8 cellular contexts compared by ENCODE assay signal in genomic region chr20:36847009-36847709, GRCh38. TPM values are rescaled to one million over a fixed set of nuclear protein-coding genes. Genes with fewer than 3 reads are reported as not detected.
A peak's percentile ranks its signal among the peaks of the same experiment; 100 is the strongest.
DNase-seq lines count a peak whose midpoint lies in the region; TF ChIP-seq lines count a peak whose summit lies in the region.

No MANE protein-coding gene starts in this region.

- H3K4me2 ChIP-seq in mesendoderm (ENCODE audit: low read length): no peak overlapping the region

- H3K18ac ChIP-seq in mesendoderm (ENCODE audit: low read length): no peak overlapping the region

- H3K27ac ChIP-seq in mesendoderm (ENCODE audit: low read depth, low read length): no peak overlapping the region
- peak overlapping the region; percentile 89 to 96 for H3K27ac ChIP-seq in tibial artery

- no peak overlapping the region for H2AK5ac ChIP-seq in mesendoderm (ENCODE audit: low read length)

- no peaks in the 10 kb centered on the region for H3K9me3 Mint-ChIP-seq in dendritic cell treated with granulocyte-macrophage colony-stimulating factor and Interleukin-4, amounts not matched to agents 40 ng/mL and 50 ng/mL, for 4 days

- H3K36me3 Mint-ChIP-seq in dendritic cell treated with granulocyte-macrophage colony-stimulating factor and Interleukin-4, amounts not matched to agents 40 ng/mL and 50 ng/mL, for 4 days (ENCODE audit: low read depth): peaks cover 25% of the 10 kb centered on the region

- H3K27me3 ChIP-seq in mesendoderm (ENCODE audit: insufficient read depth, low read length, poor library complexity): no peaks in the 10 kb centered on the region
- H3K27me3 ChIP-seq in tibial artery: no peaks in the 10 kb centered on the region

- H3K27ac Mint-ChIP-seq in dendritic cell treated with granulocyte-macrophage colony-stimulating factor and Interleukin-4, amounts not matched to agents 40 ng/mL and 50 ng/mL, for 4 days: peak overlapping the region; percentile 37

- no peaks in the 10 kb centered on the region for H3K9me3 ChIP-seq in tibial artery

- peak; percentile 77 to 91 for DNase-seq in NCI-H524 (lab: John Stamatoyannopoulos, UW)
- peak; percentile 81 for DNase-seq in mesendoderm
- DNase-seq in tibial artery: peak; percentile 89 to 97
- DNase-seq in COLO668 (lab: John Stamatoyannopoulos, UW; ENCODE audit: unreplicated experiment): no peak
- DNase-seq in SIG-M5 treated with dmso at 0.1 percent for 504 hours (lab: John Stamatoyannopoulos, UW; ENCODE audit: unreplicated experiment): no peak
- no peak for DNase-seq in SKM-1 (lab: John Stamatoyannopoulos, UW; ENCODE audit: unreplicated experiment)
- DNase-seq in NCI-H510A (lab: John Stamatoyannopoulos, UW): no peak

- H2BK5ac ChIP-seq in mesendoderm (ENCODE audit: low read length): no peak overlapping the region

- H3K79me1 ChIP-seq in mesendoderm (ENCODE audit: low read length): peaks cover 13% of the 10 kb centered on the region

- no peaks in the 10 kb centered on the region for H3K27me3 Mint-ChIP-seq in dendritic cell treated with granulocyte-macrophage colony-stimulating factor and Interleukin-4, amounts not matched to agents 40 ng/mL and 50 ng/mL, for 4 days

- H2BK120ac ChIP-seq in mesendoderm (ENCODE audit: low read depth, low read length): no peak overlapping the region

- no peak overlapping the region for H3K23ac ChIP-seq in mesendoderm (ENCODE audit: low read length)

- H3K36me3 ChIP-seq in mesendoderm (ENCODE audit: control insufficient read depth, insufficient read depth, low read length) (no peaks in the 10 kb centered on the region), tibial artery (no peaks in the 10 kb centered on the region)

- H3K79me2 ChIP-seq in mesendoderm (ENCODE audit: control insufficient read depth, insufficient read depth, low read length): peaks cover 3% of the 10 kb centered on the region

- H3K4me1 ChIP-seq in mesendoderm (ENCODE audit: control insufficient read depth, low read depth, low read length) (peaks cover 2% of the 10 kb centered on the region), tibial artery (peaks cover 15 to 88% (median 70%) of the 10 kb centered on the region in 4 donors)

- H3K4me3 ChIP-seq in mesendoderm (ENCODE audit: low read length): no peak overlapping the region
- no peak overlapping the region for H3K4me3 ChIP-seq in tibial artery

- no CpG with 5 or more reads among the region's 18 CpGs for WGBS in mesendoderm (ENCODE audit: extremely low coverage, insufficient coverage, low lambda C conversion rate)

- H3K9ac ChIP-seq in mesendoderm (ENCODE audit: low read length): no peak overlapping the region

- H4K5ac ChIP-seq in mesendoderm (ENCODE audit: low read length): no peak overlapping the region

- no peak overlapping the region for H2BK15ac ChIP-seq in mesendoderm (replicated peaks; ENCODE audit: low read depth)

- peaks cover 76% of the 10 kb centered on the region for H3K4me1 Mint-ChIP-seq in dendritic cell treated with granulocyte-macrophage colony-stimulating factor and Interleukin-4, amounts not matched to agents 40 ng/mL and 50 ng/mL, for 4 days (ENCODE audit: low read depth)

- no peak overlapping the region for H3K4me3 Mint-ChIP-seq in dendritic cell treated with granulocyte-macrophage colony-stimulating factor and Interleukin-4, amounts not matched to agents 40 ng/mL and 50 ng/mL, for 4 days

- H3K4ac ChIP-seq in mesendoderm (ENCODE audit: low read depth, low read length): no peak overlapping the region

- intact Hi-C loops in dendritic cell treated with granulocyte-macrophage colony-stimulating factor and Interleukin-4, amounts not matched to agents 40 ng/mL and 50 ng/mL, for 4 days (cut with micrococcal nuclease): no loop called here
- intact Hi-C loops in tibial artery (cut with DNase I; ENCODE audit: low total_unique reads): no loop called here

- no peak overlapping the region for H4K8ac ChIP-seq in mesendoderm (ENCODE audit: low read depth, low read length)

- TF ChIP-seq CTCF in tibial artery (IDR thresholded peaks at IDR 0.05): no peak

- H3K56ac ChIP-seq in mesendoderm (ENCODE audit: low read length): no peak overlapping the region

RNA-seq across cellular contexts. Expression of gene TLDC2, which starts 28.8 kb away (rescaled TPM):
- 0.17 TPM for polyA plus RNA-seq in mesendoderm (2013, experiment 1 of 2)
- polyA plus RNA-seq in mesendoderm (2013, experiment 2 of 2): 0.20 TPM

Comparison
In these comparisons a context has a peak if more than half of its experiments do, and no peak if none do; other contexts are left out.
1. DNase-seq: peak in NCI-H524 (2 of 2), mesendoderm (single experiment) and tibial artery (2 of 2); none in COLO668 (single experiment), SIG-M5 treated with dmso at 0.1 percent for 504 hours (single experiment), SKM-1 (single experiment) and NCI-H510A (single experiment).